In the genomic region with DNA sequence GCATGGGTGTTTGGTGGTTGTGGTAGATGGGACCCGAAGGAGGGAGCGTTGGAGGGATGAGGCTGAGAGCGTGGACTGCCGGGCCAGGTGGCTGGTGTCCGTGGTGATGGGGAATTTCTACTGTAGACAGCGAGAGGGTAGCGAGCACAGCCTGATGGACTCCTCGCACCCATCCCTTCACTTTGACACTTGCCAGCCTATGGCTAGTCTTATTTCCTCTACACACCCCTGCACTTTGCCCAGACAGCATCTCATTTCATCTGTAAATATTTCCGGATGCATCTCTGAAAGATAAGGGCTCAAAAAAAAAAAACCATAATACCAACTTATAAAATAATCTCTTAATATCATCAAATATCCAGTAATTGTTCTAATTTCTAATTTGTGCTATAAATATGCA, we compare ENCODE assay signal across 1 cellular context.
TF ChIP-seq lines count a peak whose summit lies in the region.

No MANE protein-coding gene starts in this region.

TF ChIP-seq in HepG2, 621 proteins besides CTCF, POLR2A, EP300 and RAD21:
- TF ChIP-seq NFE2L2 (IDR thresholded peaks at IDR 0.05; ENCODE audit: low read length) (no peak), SSRP1 (CRISPR knock-in tag; IDR thresholded peaks at IDR 0.05) (no peak), BRCA1 (CRISPR knock-in tag; IDR thresholded peaks at IDR 0.05) (no peak), ZNF776 (CRISPR knock-in tag; IDR thresholded peaks at IDR 0.05) (no peak), ZBTB34 (CRISPR knock-in tag; IDR thresholded peaks at IDR 0.05) (no peak), ZNF878 (CRISPR knock-in tag; IDR thresholded peaks at IDR 0.05) (no peak), SRY (CRISPR knock-in tag; IDR thresholded peaks at IDR 0.05) (no peak), CREB3 (CRISPR knock-in tag; IDR thresholded peaks at IDR 0.05) (no peak), ZNF549 (CRISPR knock-in tag; IDR thresholded peaks at IDR 0.05) (no peak), ZNF337 (CRISPR knock-in tag; IDR thresholded peaks at IDR 0.05; ENCODE audit: borderline replicate concordance, low read depth) (no peak), DZIP1 (CRISPR knock-in tag; IDR thresholded peaks at IDR 0.05) (no peak), HNF1A (IDR thresholded peaks at IDR 0.05; ENCODE audit: low read depth) (no peak), HNF1A (CRISPR knock-in tag; IDR thresholded peaks at IDR 0.05; ENCODE audit: borderline replicate concordance) (no peak), KDM4B (CRISPR knock-in tag; IDR thresholded peaks at IDR 0.05) (no peak), GMEB1 (CRISPR knock-in tag; IDR thresholded peaks at IDR 0.05; ENCODE audit: borderline replicate concordance) (no peak), FOXK2 (IDR thresholded peaks at IDR 0.05) (no peak)
- TF ChIP-seq, protein P1, sequence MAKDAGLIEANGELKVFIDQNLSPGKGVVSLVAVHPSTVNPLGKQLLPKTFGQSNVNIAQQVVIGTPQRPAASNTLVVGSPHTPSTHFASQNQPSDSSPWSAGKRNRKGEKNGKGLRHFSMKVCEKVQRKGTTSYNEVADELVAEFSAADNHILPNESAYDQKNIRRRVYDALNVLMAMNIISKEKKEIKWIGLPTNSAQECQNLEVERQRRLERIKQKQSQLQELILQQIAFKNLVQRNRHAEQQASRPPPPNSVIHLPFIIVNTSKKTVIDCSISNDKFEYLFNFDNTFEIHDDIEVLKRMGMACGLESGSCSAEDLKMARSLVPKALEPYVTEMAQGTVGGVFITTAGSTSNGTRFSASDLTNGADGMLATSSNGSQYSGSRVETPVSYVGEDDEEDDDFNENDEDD (CRISPR knock-in tag; IDR thresholded peaks at IDR 0.05; ENCODE audit: borderline replicate concordance) = no peak
- TF ChIP-seq, protein P2, sequence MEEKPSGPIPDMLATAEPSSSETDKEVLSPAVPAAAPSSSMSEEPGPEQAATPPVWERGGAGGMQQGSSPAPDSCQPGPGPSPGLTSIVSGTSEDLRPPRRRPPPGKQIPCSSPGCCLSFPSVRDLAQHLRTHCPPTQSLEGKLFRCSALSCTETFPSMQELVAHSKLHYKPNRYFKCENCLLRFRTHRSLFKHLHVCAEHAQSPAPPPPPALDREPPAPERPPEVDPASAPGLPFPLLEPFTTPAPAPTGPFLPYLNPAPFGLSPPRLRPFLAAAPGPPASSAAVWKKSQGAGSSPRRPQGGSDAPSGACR (CRISPR knock-in tag; IDR thresholded peaks at IDR 0.05) = no peak
